ENCODE assay signal across 7 cellular contexts in genomic region chr12:46399461-46400248, GRCh38. TPM values are rescaled to one million over a fixed set of nuclear protein-coding genes. Genes with fewer than 3 reads are reported as not detected.
A peak's percentile ranks its signal among the peaks of the same experiment; 100 is the strongest.
DNase-seq lines count a peak whose midpoint lies in the region; ATAC-seq and TF ChIP-seq lines count a peak whose summit lies in the region.
"Not testable (repeated sequence)": the region's sequence is repeated elsewhere in the genome, so short reads cannot be mapped to it uniquely, and the experiment has no call there.

No MANE protein-coding gene starts in this region.

- peaks cover 56% of the 10 kb centered on the region for H3K4me1 Mint-ChIP-seq in CD4-positive, alpha-beta T cell (ENCODE audit: low read depth)
- H3K4me1 Mint-ChIP-seq in IgD-negative memory B cell, result peaks cover 21 to 46% (median 39%) of the 10 kb centered on the region in 3 donors
- H3K4me1 Mint-ChIP-seq in T-helper 1 cell treated with Interleukin-12 subunit alpha and Interleukin-12 subunit beta and Interleukin-4 antibody, amounts not matched to agents 30 μg/mL and 1 μg/mL, for 36 hours (ENCODE audit: low read depth), result peaks cover 44% of the 10 kb centered on the region
- H3K4me1 Mint-ChIP-seq in activated CD8-positive, alpha-beta T cell treated with anti-CD3 and anti-CD28 coated beads, Interleukin-2, amount 10 ng/mL, durations not matched to agents 7 days and 5 days (ENCODE audit: low read depth), result peaks cover 58% of the 10 kb centered on the region
- peaks cover 36% of the 10 kb centered on the region for H3K4me1 Mint-ChIP-seq in activated naive CD8-positive, alpha-beta T cell treated with anti-CD3 and anti-CD28 coated beads, Interleukin-2, amount 10 ng/mL, durations not matched to agents 7 days and 5 days

- H3K4me3 Mint-ChIP-seq in CD4-positive, alpha-beta T cell; T-helper 1 cell treated with Interleukin-12 subunit alpha and Interleukin-12 subunit beta and Interleukin-4 antibody, amounts not matched to agents 30 μg/mL and 1 μg/mL, for 36 hours; activated CD8-positive, alpha-beta T cell treated with anti-CD3 and anti-CD28 coated beads, Interleukin-2, amount 10 ng/mL, durations not matched to agents 7 days and 5 days: not testable (repeated sequence)
- peak overlapping the region in 1 of 4 donors; percentile 67 for H3K4me3 Mint-ChIP-seq in IgD-negative memory B cell
- peak overlapping the region; percentile 43 for H3K4me3 Mint-ChIP-seq in activated naive CD8-positive, alpha-beta T cell treated with anti-CD3 and anti-CD28 coated beads, Interleukin-2, amount 10 ng/mL, durations not matched to agents 7 days and 5 days

- peaks cover 43% of the 10 kb centered on the region for H3K4me1 ChIP-seq in osteoblast (ENCODE audit: insufficient read depth, low read length)

- H3K27me3 Mint-ChIP-seq in CD4-positive, alpha-beta T cell; IgD-negative memory B cell; T-helper 1 cell treated with Interleukin-12 subunit alpha and Interleukin-12 subunit beta and Interleukin-4 antibody, amounts not matched to agents 30 μg/mL and 1 μg/mL, for 36 hours (ENCODE audit: low read depth); activated CD8-positive, alpha-beta T cell treated with anti-CD3 and anti-CD28 coated beads, Interleukin-2, amount 10 ng/mL, durations not matched to agents 7 days and 5 days (ENCODE audit: low read depth); activated naive CD8-positive, alpha-beta T cell treated with anti-CD3 and anti-CD28 coated beads, Interleukin-2, amount 10 ng/mL, durations not matched to agents 7 days and 5 days: not testable (repeated sequence)

- H3K36me3 ChIP-seq in osteoblast (ENCODE audit: insufficient read depth, low read length), result not testable (repeated sequence)

- not testable (repeated sequence) for DNase-seq in CD4-positive, alpha-beta T cell; activated CD8-positive, alpha-beta T cell treated with anti-CD3 and anti-CD28 coated beads, Interleukin-2, amount 10 ng/mL, durations not matched to agents 7 days and 5 days; activated naive CD8-positive, alpha-beta T cell treated with anti-CD3 and anti-CD28 coated beads, Interleukin-2, amount 10 ng/mL, durations not matched to agents 7 days and 5 days; osteoblast (ENCODE audit: insufficient read length, low spot score, missing footprints)
- DNase-seq in NAMALWA (ENCODE audit: low spot score), result peak; percentile 56

- H4K20me1 ChIP-seq in osteoblast (ENCODE audit: insufficient read depth, low read length), result not testable (repeated sequence)

- not testable (repeated sequence) for TF ChIP-seq CTCF in CD4-positive, alpha-beta T cell (IDR thresholded peaks at IDR 0.05); osteoblast (IDR thresholded peaks at IDR 0.05; ENCODE audit: extremely low read depth, low read depth, low read length)

- not testable (repeated sequence) for H3K79me2 ChIP-seq in osteoblast (ENCODE audit: insufficient read depth, low read length)

- POLR2A ChIA-PET in CD4-positive, alpha-beta T cell (lab: Charles Lee), result interaction anchor here (1.1 kb wide), 1 partner anchor 15 kb away, joined by 5 read pairs; no protein-coding TSS in a partner anchor
- POLR2A ChIA-PET in activated CD8-positive, alpha-beta T cell treated with anti-CD3 and anti-CD28 coated beads, Interleukin-2, amount 10 ng/mL, durations not matched to agents 7 days and 5 days (lab: Charles Lee), result interaction anchor here (1.2 kb wide), 1 partner anchor 16 kb away, joined by 4 read pairs; no protein-coding TSS in a partner anchor
- POLR2A ChIA-PET in activated naive CD8-positive, alpha-beta T cell treated with anti-CD3 and anti-CD28 coated beads, Interleukin-2, amount 10 ng/mL, durations not matched to agents 7 days and 5 days (lab: Charles Lee), result not testable (repeated sequence)

- not testable (repeated sequence) for ATAC-seq in CD4-positive, alpha-beta T cell (ENCODE audit: poor library complexity); activated CD8-positive, alpha-beta T cell treated with anti-CD3 and anti-CD28 coated beads, Interleukin-2, amount 10 ng/mL, durations not matched to agents 7 days and 5 days; activated naive CD8-positive, alpha-beta T cell treated with anti-CD3 and anti-CD28 coated beads, Interleukin-2, amount 10 ng/mL, durations not matched to agents 7 days and 5 days (ENCODE audit: low read depth)

- H3K27ac Mint-ChIP-seq in CD4-positive, alpha-beta T cell, result peak overlapping the region; percentile 38
- H3K27ac Mint-ChIP-seq in IgD-negative memory B cell, result peak overlapping the region in 2 of 3 donors; percentile 53 to 56
- H3K27ac Mint-ChIP-seq in T-helper 1 cell treated with Interleukin-12 subunit alpha and Interleukin-12 subunit beta and Interleukin-4 antibody, amounts not matched to agents 30 μg/mL and 1 μg/mL, for 36 hours, result peak overlapping the region; percentile 56
- peak overlapping the region; percentile 52 for H3K27ac Mint-ChIP-seq in activated CD8-positive, alpha-beta T cell treated with anti-CD3 and anti-CD28 coated beads, Interleukin-2, amount 10 ng/mL, durations not matched to agents 7 days and 5 days
- H3K27ac Mint-ChIP-seq in activated naive CD8-positive, alpha-beta T cell treated with anti-CD3 and anti-CD28 coated beads, Interleukin-2, amount 10 ng/mL, durations not matched to agents 7 days and 5 days, result peak overlapping the region; percentile 26

- not testable (repeated sequence) for H3K4me3 ChIP-seq in osteoblast (ENCODE audit: insufficient read depth, low read length)

- CTCF ChIA-PET in CD4-positive, alpha-beta T cell (lab: Charles Lee), result not testable (repeated sequence)
- CTCF ChIA-PET in activated CD8-positive, alpha-beta T cell treated with anti-CD3 and anti-CD28 coated beads, Interleukin-2, amount 10 ng/mL, durations not matched to agents 7 days and 5 days (lab: Charles Lee), result interaction anchor here (0.9 kb wide), 1 partner anchor 12 kb away, joined by 3 read pairs; no protein-coding TSS in a partner anchor

- intact Hi-C loops in CD4-positive, alpha-beta T cell (cut with DNase I, micrococcal nuclease), result not testable (repeated sequence)

- not testable (repeated sequence) for H3K9me3 ChIP-seq in CD4-positive, alpha-beta T cell (ENCODE audit: control insufficient read depth, low read length); osteoblast (ENCODE audit: low read depth, low read length)

- not testable (repeated sequence) for H3K4me2 ChIP-seq in osteoblast (ENCODE audit: insufficient read depth, low read length)

- not testable (repeated sequence) for H3K36me3 Mint-ChIP-seq in CD4-positive, alpha-beta T cell (ENCODE audit: low read depth); IgD-negative memory B cell
- peaks cover 23% of the 10 kb centered on the region for H3K36me3 Mint-ChIP-seq in T-helper 1 cell treated with Interleukin-12 subunit alpha and Interleukin-12 subunit beta and Interleukin-4 antibody, amounts not matched to agents 30 μg/mL and 1 μg/mL, for 36 hours (ENCODE audit: low read depth)
- H3K36me3 Mint-ChIP-seq in activated CD8-positive, alpha-beta T cell treated with anti-CD3 and anti-CD28 coated beads, Interleukin-2, amount 10 ng/mL, durations not matched to agents 7 days and 5 days (ENCODE audit: low read depth), result peaks cover 29% of the 10 kb centered on the region
- H3K36me3 Mint-ChIP-seq in activated naive CD8-positive, alpha-beta T cell treated with anti-CD3 and anti-CD28 coated beads, Interleukin-2, amount 10 ng/mL, durations not matched to agents 7 days and 5 days, result peaks cover 26% of the 10 kb centered on the region

- H2AFZ ChIP-seq in osteoblast (ENCODE audit: low read length), result not testable (repeated sequence)

- H3K27ac ChIP-seq in CD4-positive, alpha-beta T cell (ENCODE audit: low read depth, low read length), result not testable (repeated sequence)
- peak overlapping the region; percentile 17 for H3K27ac ChIP-seq in osteoblast (ENCODE audit: low read depth, low read length)

- not testable (repeated sequence) for H3K27me3 ChIP-seq in CD4-positive, alpha-beta T cell (ENCODE audit: control insufficient read depth, insufficient read depth, low read length); osteoblast (ENCODE audit: insufficient read depth, low read length)

- H3K9me3 Mint-ChIP-seq in CD4-positive, alpha-beta T cell; IgD-negative memory B cell; activated CD8-positive, alpha-beta T cell treated with anti-CD3 and anti-CD28 coated beads, Interleukin-2, amount 10 ng/mL, durations not matched to agents 7 days and 5 days (ENCODE audit: insufficient read depth): not testable (repeated sequence)
- H3K9me3 Mint-ChIP-seq in T-helper 1 cell treated with Interleukin-12 subunit alpha and Interleukin-12 subunit beta and Interleukin-4 antibody, amounts not matched to agents 30 μg/mL and 1 μg/mL, for 36 hours, result peaks cover 16% of the 10 kb centered on the region
- H3K9me3 Mint-ChIP-seq in activated naive CD8-positive, alpha-beta T cell treated with anti-CD3 and anti-CD28 coated beads, Interleukin-2, amount 10 ng/mL, durations not matched to agents 7 days and 5 days, result peaks cover 10% of the 10 kb centered on the region

RNA-seq across cellular contexts. Expression of gene SLC38A2, which starts 27.1 kb away (rescaled TPM):
- 100 to 1,000 TPM; 213 to 222 TPM for total RNA-seq in CD4-positive, alpha-beta T cell
- 51.1 TPM for polyA plus RNA-seq in IgD-negative memory B cell
- 100 to 1,000 TPM; 194 to 200 TPM for total RNA-seq in activated CD8-positive, alpha-beta T cell treated with anti-CD3 and anti-CD28 coated beads, Interleukin-2, amount 10 ng/mL, durations not matched to agents 7 days and 5 days
- total RNA-seq in activated naive CD8-positive, alpha-beta T cell treated with anti-CD3 and anti-CD28 coated beads, Interleukin-2, amount 10 ng/mL, durations not matched to agents 7 days and 5 days, result 100 to 1,000 TPM; 227 to 253 TPM
- 919 and 1,020 TPM in 2 replicates for total RNA-seq in osteoblast
